Comparison of ENCODE assay signal across 13 cellular contexts in genomic region chr15:64858136-64858535, GRCh38. TPM values are rescaled to one million over a fixed set of nuclear protein-coding genes. Genes with fewer than 3 reads are reported as not detected.
DNase-seq lines count a peak whose midpoint lies in the region; ATAC-seq and TF ChIP-seq lines count a peak whose summit lies in the region.
"Had no signal": no experiment of that assay in that cellular context is flagged by ENCODE, and none has a peak within 500 bp of the region (broad histone marks: within the 10 kb centered on the region; RNA-seq: fewer than 3 reads in every experiment).

No MANE protein-coding gene starts in this region.

- H3K79me2 ChIP-seq in GM23248 (ENCODE audit: insufficient read depth) (peaks cover 94% of the 10 kb centered on the region), hepatocyte (peaks cover 19% of the 10 kb centered on the region)

- H4K20me1 ChIP-seq in GM23248 (ENCODE audit: insufficient read depth) (no peaks in the 10 kb centered on the region), hepatocyte (ENCODE audit: insufficient read depth, poor library complexity, severe bottlenecking) (no peaks in the 10 kb centered on the region)

- no peaks in the 10 kb centered on the region for H3K9me3 ChIP-seq in GM23248 (ENCODE audit: low read depth)
- H3K9me3 ChIP-seq in hepatocyte (ENCODE audit: low read depth) = no peaks in the 10 kb centered on the region
- no peaks in the 10 kb centered on the region for H3K9me3 ChIP-seq in spleen

- 0 out of 2 replicates have a peak, but pooled peaks have one; percentile 19 for TF ChIP-seq POLR2A in Raji (IDR thresholded peaks at IDR 0.05; ENCODE audit: insufficient read depth, low read depth, low read length)
- no peak for TF ChIP-seq POLR2A in spleen (IDR thresholded peaks at IDR 0.05)

- H3K27ac ChIP-seq in GM23248 (peak overlapping the region; percentile 81), hepatocyte (peak overlapping the region; percentile 93), spleen (peak overlapping the region; percentile 36 to 99 (median 81))
- H3K27ac ChIP-seq: VCaP had no signal

- H3K9ac ChIP-seq in GM23248 = peak overlapping the region; percentile 18; the same call in 1 of the 2 replicates

- H3K4me1 ChIP-seq in GM23248 (ENCODE audit: insufficient read depth) (peaks cover 48% of the 10 kb centered on the region), hepatocyte (ENCODE audit: insufficient read depth) (peaks cover 25% of the 10 kb centered on the region), spleen (peaks cover 61 to 100% (median 97%) of the 10 kb centered on the region in 6 donors)

- H2AFZ ChIP-seq in GM23248 (no peak overlapping the region), hepatocyte (no peak overlapping the region)

- no peaks in the 10 kb centered on the region for H3K27me3 ChIP-seq in GM23248 (replicated peaks; ENCODE audit: insufficient read depth)
- no peaks in the 10 kb centered on the region for H3K27me3 ChIP-seq in hepatocyte
- H3K27me3 ChIP-seq in spleen (replicated peaks in 1 of 7) = no peaks in the 10 kb centered on the region

- DNase-seq in GM23248 = no peak
- DNase-seq in hepatocyte (ENCODE audit: low spot score) = no peak
- DNase-seq in spleen = no peak
- DNase-seq in SHP77 (lab: John Stamatoyannopoulos, UW) = no peak
- DNase-seq in stimulated activated CD4-positive, alpha-beta T cell treated with anti-CD3 and anti-CD28 coated beads, Interleukin-2, amount 100 ng/mL, for 24 hours = no peak
- DNase-seq: erythroblast; left cardiac atrium; NCI-H774; stimulated activated CD4-positive, alpha-beta T cell treated with anti-CD3 and anti-CD28 coated beads, Interleukin-1b, Interleukin-23, amount 100 ng/mL, for 48 hours had no signal

- H3K4me2 ChIP-seq in GM23248 (ENCODE audit: unreplicated experiment) = peak overlapping the region; percentile 33
- no peak overlapping the region for H3K4me2 ChIP-seq in hepatocyte

- in situ Hi-C loops in GM23248 (cut with MboI) = no loop called here

- intact Hi-C loops in spleen (cut with DNase I; ENCODE audit: low total_unique reads) = no loop called here

- no peak for ATAC-seq in GM19463 (IDR thresholded peaks at IDR 0.05; ENCODE audit: unreplicated experiment)
- no peak for ATAC-seq in GM19351 (IDR thresholded peaks at IDR 0.05; ENCODE audit: unreplicated experiment)

- WGBS in GM23248 (ENCODE audit: low coverage in 1 of 2, low lambda C conversion rate in 2 of 2, missing lambda C conversion rate in 2 of 2), 2 experiments = 47 to 50% methylated on average over 4 of the region's 4 CpGs
- 65% methylated on average over 4 of the region's 4 CpGs for WGBS in hepatocyte (ENCODE audit: low lambda C conversion rate, missing lambda C conversion rate)
- 5 to 26% (median 21%) methylated on average over 4 of the region's 4 CpGs for WGBS in spleen, 5 donors

- H3K4me3 ChIP-seq in GM23248 (no peak overlapping the region), hepatocyte (no peak overlapping the region), spleen (peak overlapping the region in 1 of 8 donors; percentile 39)

- TF ChIP-seq CTCF in hepatocyte (IDR thresholded peaks at IDR 0.05; ENCODE audit: poor library complexity) (no peak), spleen (IDR thresholded peaks at IDR 0.05 in 8 of 11, conservative IDR thresholded peaks at IDR 0.05 in 3 of 11) (no peak)

- peaks cover 20% of the 10 kb centered on the region; the same call in 1 of the 2 replicates for H3F3A ChIP-seq in GM23248 (ENCODE audit: insufficient read depth)

- H3K36me3 ChIP-seq in GM23248 (ENCODE audit: low read depth) = peaks cover 14% of the 10 kb centered on the region; the same call in 1 of the 2 replicates
- no peaks in the 10 kb centered on the region for H3K36me3 ChIP-seq in hepatocyte (replicated peaks; ENCODE audit: insufficient read depth, low read depth)
- H3K36me3 ChIP-seq in spleen = peaks cover 4 to 100% (median 85%) of the 10 kb centered on the region in 6 donors

- H3K9me2 ChIP-seq in GM23248 (ENCODE audit: insufficient read depth) (no peaks in the 10 kb centered on the region), hepatocyte (replicated peaks; ENCODE audit: insufficient read depth) (no peaks in the 10 kb centered on the region)

RNA-seq across cellular contexts. Expression of gene PLEKHO2, which starts 16.4 kb away (rescaled TPM):
- total RNA-seq in GM23248 (2014; rRNA removed; shearing (Covaris generic)) = 27.2 and 35.3 TPM in 2 replicates
- polyA plus RNA-seq in GM23248 (2016; fragmentation: Nextera tagmentation; extraction: Ambion mirVana) (30.7 and 32.3 TPM in 2 replicates), hepatocyte (15.1 and 19.7 TPM in 2 replicates), spleen (100 to 1,000 TPM in 1 of 3 donors, 10 to 100 TPM in 2; 33.9 to 130 (median 40.3) TPM)
- total RNA-seq in hepatocyte (12.4 and 12.7 TPM in 2 replicates), spleen (100 to 1,000 TPM; 124 to 249 (median 156) TPM)

RNA-seq across cellular contexts. Expression of gene PIF1, which starts 32.7 kb away (rescaled TPM):
- total RNA-seq in GM23248 (2014; rRNA removed; shearing (Covaris generic)) = 9.7 and 11.3 TPM in 2 replicates
- 7.0 and 8.1 TPM in 2 replicates for polyA plus RNA-seq in GM23248 (2016; fragmentation: Nextera tagmentation; extraction: Ambion mirVana)
- 0.76 and 1.5 TPM in 2 replicates for total RNA-seq in hepatocyte
- polyA plus RNA-seq in hepatocyte = 3.3 and 3.8 TPM in 2 replicates
- 10 to 100 TPM in 1 of 7 donors, 1 to 10 TPM in 6; 3.8 to 10.3 (median 6.6) TPM for total RNA-seq in spleen
- 1 to 10 TPM; 5.9 to 7.9 (median 7.7) TPM for polyA plus RNA-seq in spleen

RNA-seq across cellular contexts. Expression of gene ANKDD1A, which starts 53.6 kb away (rescaled TPM):
- 3.1 and 3.3 TPM in 2 replicates for total RNA-seq in GM23248 (2014; rRNA removed; shearing (Covaris generic))
- polyA plus RNA-seq in GM23248 (2016; fragmentation: Nextera tagmentation; extraction: Ambion mirVana) = 2.7 and 3.5 TPM in 2 replicates
- 1.8 and 3.6 TPM in 2 replicates for total RNA-seq in hepatocyte
- polyA plus RNA-seq in hepatocyte = 5.8 and 6.1 TPM in 2 replicates
- 10 to 100 TPM; 20.7 to 71.1 (median 48.2) TPM for total RNA-seq in spleen
- polyA plus RNA-seq in spleen = 10 to 100 TPM in 2 of 3 donors, 1 to 10 TPM in 1; 5.7 to 19.9 (median 11.7) TPM
